8 cellular contexts compared by ENCODE assay signal in genomic region chr12:44930972-44931600, GRCh38. TPM values are rescaled to one million over a fixed set of nuclear protein-coding genes. Genes with fewer than 3 reads are reported as not detected.
DNase-seq lines count a peak whose midpoint lies in the region; ATAC-seq, FAIRE-seq and TF ChIP-seq lines count a peak whose summit lies in the region.

No MANE protein-coding gene starts in this region.

- no peaks in the 10 kb centered on the region for H3K9me3 ChIP-seq in thoracic aorta

- TF ChIP-seq CTCF in astrocyte of the cerebellum (IDR thresholded peaks at IDR 0.05; ENCODE audit: low read depth, low read length, missing control alignments) (peak; percentile 14), thoracic aorta (IDR thresholded peaks at IDR 0.05) (peak; percentile 54)

- ATAC-seq in HG03175 (IDR thresholded peaks at IDR 0.05; ENCODE audit: unreplicated experiment) = peak; percentile 78
- ATAC-seq in thoracic aorta (ENCODE audit: insufficient number of reproducible peaks, low FRiP score, low read depth) = no peak
- ATAC-seq in GM19328 (IDR thresholded peaks at IDR 0.05; ENCODE audit: unreplicated experiment) = no peak

- H3K4me1 ChIP-seq in thoracic aorta (ENCODE audit: control insufficient read depth in 1 of 2, low read depth in 2 of 2) = peaks cover 0 to 4% of the 10 kb centered on the region in 2 donors

- in situ Hi-C loops in astrocyte of the cerebellum (cut with HindIII; ENCODE audit: low sequenced_read_pairs) = no loop called here

- peak; percentile 90 for FAIRE-seq in G401.6 (lab: Jason Lieb, UNC)

- no peaks in the 10 kb centered on the region for H3K27me3 ChIP-seq in thoracic aorta (replicated peaks; ENCODE audit: insufficient read depth)

- H3K27ac ChIP-seq in thoracic aorta = no peak overlapping the region

- no peak overlapping the region for H3K4me3 ChIP-seq in astrocyte of the cerebellum (ENCODE audit: low read depth, low read length)
- H3K4me3 ChIP-seq in thoracic aorta = no peak overlapping the region

- no peaks in the 10 kb centered on the region for H3K36me3 ChIP-seq in thoracic aorta

- peak; percentile 65 for DNase-seq in NCI-H460 (ENCODE audit: extremely low read depth, low read depth)
- peak; percentile 45 for DNase-seq in astrocyte of the cerebellum (ENCODE audit: low read depth)
- DNase-seq in iPS-NIHi7 (ENCODE audit: extremely low spot score) = peak; percentile 23
- DNase-seq in thoracic aorta (ENCODE audit: low spot score) = no peak
- no peak for DNase-seq in stimulated activated CD4-positive, alpha-beta T cell treated with anti-CD3 and anti-CD28 coated beads, Interleukin-4, amount 100 ng/mL, for 4 hours

RNA-seq across cellular contexts. Expression of gene NELL2, which starts 55.0 kb away (rescaled TPM):
- 0.15 and 0.40 TPM in 2 replicates for total RNA-seq in NCI-H460 (2014; rRNA removed; shearing (Covaris generic))
- 0.29 TPM in 1 of 2 replicates, not detected in the other for polyA plus RNA-seq in NCI-H460 (2014; cell fraction: nucleus; rRNA removed)
- 1 to 10 TPM in 1 of 2 donors, under 1 TPM in 1; 0.63 to 6.0 TPM for total RNA-seq in thoracic aorta

Comparison
In these comparisons a context has a peak if more than half of its experiments do, and no peak if none do; other contexts are left out.
1. DNase-seq: peak in NCI-H460 (single experiment), astrocyte of the cerebellum (single experiment) and iPS-NIHi7 (single experiment); none in thoracic aorta (single experiment) and stimulated activated CD4-positive, alpha-beta T cell treated with anti-CD3 and anti-CD28 coated beads, Interleukin-4, amount 100 ng/mL, for 4 hours (0 of 2).